ENCODE assay signal across 13 cellular contexts in the genomic region with DNA sequence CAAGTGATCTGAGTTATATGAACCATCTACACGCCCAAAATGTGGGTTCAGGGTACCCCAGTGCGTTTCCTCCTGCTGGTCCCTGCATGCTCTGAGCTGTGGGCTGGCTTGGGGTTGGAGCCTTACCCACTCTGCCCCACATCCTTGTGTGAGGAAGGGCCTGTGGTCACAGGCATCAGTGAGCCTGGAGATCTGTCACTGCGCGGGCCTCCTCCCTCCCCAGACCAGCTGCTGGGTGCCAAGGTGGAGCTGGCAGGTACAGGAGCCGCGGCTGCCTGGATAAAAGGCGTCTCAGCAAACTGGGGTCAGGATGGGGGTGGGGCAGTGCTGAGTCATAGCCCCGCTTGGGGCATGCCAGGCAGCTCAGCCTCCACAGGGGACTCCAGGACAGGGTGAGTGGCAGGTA. TPM values are rescaled to one million over a fixed set of nuclear protein-coding genes. Genes with fewer than 3 reads are reported as not detected.
A peak's percentile ranks its signal among the peaks of the same experiment; 100 is the strongest.
DNase-seq lines count a peak whose midpoint lies in the region; FAIRE-seq and TF ChIP-seq lines count a peak whose summit lies in the region.
"Had no signal": no experiment of that assay in that cellular context is flagged by ENCODE, and none has a peak within 500 bp of the region (broad histone marks: within the 10 kb centered on the region; RNA-seq: fewer than 3 reads in every experiment).

No MANE protein-coding gene starts in this region.

- H3K4ac ChIP-seq in H1 (replicated peaks; ENCODE audit: insufficient read length, low read depth, low read length): no peak overlapping the region

- intact Hi-C loops in esophagus squamous epithelium (cut with DNase I): no loop called here

- no peak overlapping the region for H3K23ac ChIP-seq in H1 (ENCODE audit: insufficient read length)

- DNase-seq in stimulated activated CD4-positive, alpha-beta T cell treated with anti-CD3 and anti-CD28 coated beads, Interleukin-15, amount 100 ng/mL, for 24 hours: peak; percentile 32
- DNase-seq in stimulated activated CD4-positive, alpha-beta T cell treated with anti-CD3 and anti-CD28 coated beads, Interleukin-1b, Interleukin-23, amount 100 ng/mL, for 48 hours: no peak
- peak; percentile 33 for DNase-seq in UCSD-AML1 (lab: John Stamatoyannopoulos, UW; ENCODE audit: unreplicated experiment)
- DNase-seq in H1 (ENCODE audit: low read depth in 1 of 2, low spot score in 2 of 2): peak in 1 of 2 experiments; percentile 66
- no peak for DNase-seq in activated CD4-positive, CD25-positive, alpha-beta regulatory T cell treated with anti-CD3 and anti-CD28 coated beads, Interleukin-2, amount 50 U/mL, for 72 hours
- no peak for DNase-seq in HT-29 (ENCODE audit: low spot score)
- DNase-seq in NCI-H1048 (lab: John Stamatoyannopoulos, UW): no peak
- DNase-seq in esophagus squamous epithelium (lab: John Stamatoyannopoulos, UW): no peak
- DNase-seq: left cardiac atrium, MM.1S, SHP77 treated with DMSO at 0.1 percent for 48 hours, uterus had no signal

- H3K9me3 ChIP-seq in H1 (ENCODE audit: insufficient read depth in 2 of 2, low read depth in 1 of 2, low read length in 1 of 2) (no peaks in the 10 kb centered on the region), esophagus squamous epithelium (no peaks in the 10 kb centered on the region)
- H3K9me3 ChIP-seq: uterus had no signal

- FAIRE-seq in H1 (lab: Jason Lieb, UNC): no peak
- FAIRE-seq: GM19239 had no signal

- H2BK20ac ChIP-seq in H1 (ENCODE audit: low read length): peak overlapping the region; percentile 69; the same call in 1 of the 2 replicates

- H3K36me3 ChIP-seq in H1 (ENCODE audit: control insufficient read depth in 2 of 4, insufficient read depth in 4 of 4, low read length in 3 of 4) (peaks cover 0 to 3% (median 0%) of the 10 kb centered on the region in 4 experiments; a peak in 1 of 8 replicates), esophagus squamous epithelium (no peaks in the 10 kb centered on the region)
- H3K36me3 ChIP-seq: uterus had no signal

- H3K4me3 ChIP-seq in H1 (ENCODE audit: extremely low read depth in 1 of 4, insufficient read depth in 2 of 4, low read depth in 3 of 4, low read length in 4 of 4): no peak overlapping the region
- H3K4me3 ChIP-seq in esophagus squamous epithelium: no peak overlapping the region
- H3K4me3 ChIP-seq: uterus had no signal

- 75% methylated on average over 7 of the region's 8 CpGs; no CpG with 5 or more reads in 1 of the 2 experiments for WGBS in H1 (ENCODE audit: extremely low coverage in 1 of 2, insufficient coverage in 1 of 2, insufficient read length in 1 of 2, insufficient replicate concordance in 2 of 2, low coverage in 1 of 2, low lambda C conversion rate in 2 of 2, missing lambda C conversion rate in 1 of 2), 2 experiments
- 80% methylated on average over 1 of the region's 8 CpGs; no CpG with 5 or more reads in 1 of the 2 donors for WGBS in esophagus squamous epithelium, 2 donors

- H3K79me2 ChIP-seq in H1 (ENCODE audit: control insufficient read depth in 1 of 2, insufficient read depth in 2 of 2, low read length in 2 of 2): no peaks in the 10 kb centered on the region

- H2AFZ ChIP-seq in H1 (ENCODE audit: low read length): no peak overlapping the region

- H3K4me2 ChIP-seq in H1 (ENCODE audit: insufficient read depth in 1 of 2, low read depth in 2 of 2, low read length in 2 of 2): peak overlapping the region; percentile 3 to 20; a peak in 1 of 4 replicates

- no peaks in the 10 kb centered on the region; the same call in 1 of the 2 replicates for H3K79me1 ChIP-seq in H1 (ENCODE audit: low read depth, low read length)

- no peak overlapping the region for H3K27ac ChIP-seq in H1 (ENCODE audit: low read depth, low read length)
- no peak overlapping the region for H3K27ac ChIP-seq in esophagus squamous epithelium
- H3K27ac ChIP-seq: uterus had no signal

- peak overlapping the region; percentile 91; the same call in 1 of the 2 replicates for H2BK12ac ChIP-seq in H1 (ENCODE audit: low read depth, low read length)

- no peak overlapping the region for H3K9ac ChIP-seq in H1 (replicated peaks in 1 of 4; ENCODE audit: extremely low read depth in 1 of 4, low read depth in 3 of 4, low read length in 3 of 4)

- H3K23me2 ChIP-seq in H1 (ENCODE audit: low read depth, low read length): peaks cover 4% of the 10 kb centered on the region

- H3K56ac ChIP-seq in H1 (replicated peaks; ENCODE audit: insufficient read length, low read depth, low read length): no peak overlapping the region

- H2BK5ac ChIP-seq in H1 (ENCODE audit: low read depth, low read length): peak overlapping the region; percentile 72; the same call in 1 of the 2 replicates

- TF ChIP-seq CTCF in H1 (IDR thresholded peaks at IDR 0.05; ENCODE audit: control extremely low read depth in 1 of 3, insufficient read depth in 1 of 3, low read depth in 1 of 3, low read length in 3 of 3): no peak
- TF ChIP-seq CTCF in esophagus squamous epithelium (IDR thresholded peaks at IDR 0.05): no peak

- peak overlapping the region; percentile 92 for H2BK15ac ChIP-seq in H1 (ENCODE audit: low read length)

- H4K91ac ChIP-seq in H1 (replicated peaks; ENCODE audit: insufficient read length, low read length): peak overlapping the region; percentile 5

- H3K14ac ChIP-seq in H1 (ENCODE audit: insufficient read length): no peak overlapping the region

- H4K20me1 ChIP-seq in H1 (replicated peaks in 1 of 2; ENCODE audit: control insufficient read depth in 1 of 2, insufficient read depth in 2 of 2, low read length in 2 of 2): peaks cover 7 to 21% of the 10 kb centered on the region in 2 experiments

- no peak overlapping the region for H2BK120ac ChIP-seq in H1 (replicated peaks; ENCODE audit: low read depth, low read length)

- no peak for TF ChIP-seq EP300 in H1 (IDR thresholded peaks at IDR 0.05; ENCODE audit: borderline replicate concordance in 1 of 2, low read depth in 2 of 2, low read length in 2 of 2)

- CTCF ChIA-PET in H1 (lab: Charles Lee; ENCODE audit: partially characterized antibody): interaction anchor here (0.6 to 1.8 kb wide), 6 partner anchors 10 to 395 kb away, joined by 3 to 5 read pairs (median 4); no protein-coding TSS in a partner anchor

- H3K4me1 ChIP-seq in H1 (replicated peaks in 1 of 4; ENCODE audit: control insufficient read depth in 3 of 4, insufficient read depth in 4 of 4, low read length in 3 of 4) (peaks cover 2 to 11% (median 7%) of the 10 kb centered on the region in 4 experiments), esophagus squamous epithelium (peaks cover 0 to 13% (median 3%) of the 10 kb centered on the region in 3 donors)
- H3K4me1 ChIP-seq: uterus had no signal

- H4K5ac ChIP-seq in H1 (ENCODE audit: insufficient read length, low read depth, low read length): peak overlapping the region; percentile 29

- POLR2A ChIA-PET in H1 (lab: Charles Lee; ENCODE audit: partially characterized antibody): interaction anchor here (0.7 to 1.3 kb wide), 3 partner anchors 10 to 78 kb away, joined by 3 read pairs; no protein-coding TSS in a partner anchor

- no peaks in the 10 kb centered on the region; a peak in 3 of 7 replicates for H3K27me3 ChIP-seq in H1 (replicated peaks in 1 of 4; ENCODE audit: control insufficient read depth in 3 of 4, extremely low read depth in 1 of 4, insufficient read depth in 3 of 4, low read length in 3 of 4)
- H3K27me3 ChIP-seq in esophagus squamous epithelium: no peaks in the 10 kb centered on the region
- H3K27me3 ChIP-seq: uterus had no signal

- 0 out of 2 replicates have a peak overlapping the region, but pooled peaks have one; percentile 36 for H4K8ac ChIP-seq in H1 (ENCODE audit: extremely low read depth, insufficient read depth, low read length)

- H3K18ac ChIP-seq in H1 (ENCODE audit: extremely low read depth, low read length): peak overlapping the region; percentile 89; the same call in 1 of the 2 replicates

- TF ChIP-seq POLR2A in H1 (IDR thresholded peaks at IDR 0.05; ENCODE audit: control extremely low read depth in 1 of 2, low read depth in 2 of 2, low read length in 2 of 2) (no peak), esophagus squamous epithelium (IDR thresholded peaks at IDR 0.05) (no peak)

- no peak for TF ChIP-seq RAD21 in H1 (IDR thresholded peaks at IDR 0.05 in 1 of 2, conservative IDR thresholded peaks at IDR 0.05 in 1 of 2; ENCODE audit: low read depth in 2 of 2, low read length in 2 of 2)

- H2AK5ac ChIP-seq in H1 (ENCODE audit: low read depth, low read length): 0 out of 2 replicates have a peak overlapping the region, but pooled peaks have one; percentile 92

RNA-seq across cellular contexts. Expression of a gene that starts 17.9 kb away (rescaled TPM):
- total RNA-seq in H1 (2021; fragmentation: NEBNext Ultra II Directional; extraction: Animal tissue kit (Norgen Biotek cat#: 25700)): 9.6 and 9.7 TPM in 2 replicates
- 6.6 and 6.9 TPM in 2 replicates for polyA plus RNA-seq in H1 (2011; rRNA removed)
- 7.7 TPM for polyA plus RNA-seq in H1 (2011; cell fraction: cytosol; rRNA removed)
- polyA plus RNA-seq in H1 (2011; cell fraction: nucleus; rRNA removed): 7.4 TPM
- polyA plus RNA-seq in H1 (2012, experiment 1 of 2): 5.7 to 7.8 TPM (median 6.8 TPM) in 4 replicates
- polyA plus RNA-seq in H1 (2012, experiment 2 of 2): 4.4 TPM
- 5.3 TPM for polyA plus RNA-seq in H1 (2013, experiment 1 of 2)
- 5.5 TPM for polyA plus RNA-seq in H1 (2013, experiment 2 of 2)
- polyA minus RNA-seq in H1 (2011; rRNA and poly(A)+ RNA removed): 6.4 and 7.5 TPM in 2 replicates
- polyA minus RNA-seq in H1 (2011; cell fraction: cytosol; rRNA and poly(A)+ RNA removed): 5.6 TPM
- polyA minus RNA-seq in H1 (2011; cell fraction: nucleus; rRNA and poly(A)+ RNA removed): 4.3 TPM
- total RNA-seq in HT-29 (2014; rRNA removed; shearing (Covaris generic)): 3.1 and 6.0 TPM in 2 replicates
- 1 to 10 TPM in 3 of 4 donors, under 1 TPM in 1; 0.64 to 9.9 (median 2.6) TPM for total RNA-seq in esophagus squamous epithelium

RNA-seq across cellular contexts. Expression of a gene that starts 53.6 kb away (rescaled TPM):
- total RNA-seq in H1 (2021; fragmentation: NEBNext Ultra II Directional; extraction: Animal tissue kit (Norgen Biotek cat#: 25700)): 0.84 TPM in 1 of 2 replicates, not detected in the other
- polyA plus RNA-seq in H1 (2011; rRNA removed): 0.28 and 0.30 TPM in 2 replicates
- 0.28 TPM for polyA plus RNA-seq in H1 (2011; cell fraction: cytosol; rRNA removed)
- polyA plus RNA-seq in H1 (2011; cell fraction: nucleus; rRNA removed): 0.33 TPM
- 0.24 to 0.43 TPM (median 0.28 TPM) in 3 of 4 replicates, not detected in the other for polyA plus RNA-seq in H1 (2012, experiment 1 of 2)
- polyA plus RNA-seq in H1 (2012, experiment 2 of 2): 0.22 TPM
- polyA plus RNA-seq in H1 (2013, experiment 1 of 2): 0.10 TPM
- 0.13 TPM for polyA plus RNA-seq in H1 (2013, experiment 2 of 2)
- polyA minus RNA-seq in H1 (2011; rRNA and poly(A)+ RNA removed): 0.13 and 0.39 TPM in 2 replicates
- not detected for polyA minus RNA-seq in H1 (2011; cell fraction: cytosol; rRNA and poly(A)+ RNA removed)
- not detected for polyA minus RNA-seq in H1 (2011; cell fraction: nucleus; rRNA and poly(A)+ RNA removed)
- total RNA-seq in HT-29 (2014; rRNA removed; shearing (Covaris generic)): 0.55 TPM in 1 of 2 replicates, not detected in the other
- not detected for total RNA-seq in esophagus squamous epithelium
- total RNA-seq: left cardiac atrium had no signal

RNA-seq across cellular contexts. Expression of a gene that starts 57.1 kb away (rescaled TPM):
- total RNA-seq in H1 (2021; fragmentation: NEBNext Ultra II Directional; extraction: Animal tissue kit (Norgen Biotek cat#: 25700)): 1.0 and 1.1 TPM in 2 replicates
- 1.4 and 1.5 TPM in 2 replicates for polyA plus RNA-seq in H1 (2011; rRNA removed)
- polyA plus RNA-seq in H1 (2011; cell fraction: cytosol; rRNA removed): 0.75 TPM
- 0.86 TPM for polyA plus RNA-seq in H1 (2011; cell fraction: nucleus; rRNA removed)
- 0.84 to 1.0 TPM (median 0.98 TPM) in 4 replicates for polyA plus RNA-seq in H1 (2012, experiment 1 of 2)
- 0.87 TPM for polyA plus RNA-seq in H1 (2012, experiment 2 of 2)
- polyA plus RNA-seq in H1 (2013, experiment 1 of 2): 0.79 TPM
- 0.79 TPM for polyA plus RNA-seq in H1 (2013, experiment 2 of 2)
- 1.0 and 1.5 TPM in 2 replicates for polyA minus RNA-seq in H1 (2011; rRNA and poly(A)+ RNA removed)
- polyA minus RNA-seq in H1 (2011; cell fraction: cytosol; rRNA and poly(A)+ RNA removed): 0.44 TPM
- 0.70 TPM for polyA minus RNA-seq in H1 (2011; cell fraction: nucleus; rRNA and poly(A)+ RNA removed)
- total RNA-seq in HT-29 (2014; rRNA removed; shearing (Covaris generic)): 0.26 and 1.5 TPM in 2 replicates
- total RNA-seq in esophagus squamous epithelium: 1 to 10 TPM; 1.4 to 3.9 (median 2.3) TPM

Comparison
In these comparisons a context has a peak if more than half of its experiments do, and no peak if none do; other contexts are left out.
1. DNase-seq: peak in stimulated activated CD4-positive, alpha-beta T cell treated with anti-CD3 and anti-CD28 coated beads, Interleukin-15, amount 100 ng/mL, for 24 hours (single experiment) and UCSD-AML1 (single experiment); none in stimulated activated CD4-positive, alpha-beta T cell treated with anti-CD3 and anti-CD28 coated beads, Interleukin-1b, Interleukin-23, amount 100 ng/mL, for 48 hours (single experiment), activated CD4-positive, CD25-positive, alpha-beta regulatory T cell treated with anti-CD3 and anti-CD28 coated beads, Interleukin-2, amount 50 U/mL, for 72 hours (single experiment), HT-29 (single experiment), NCI-H1048 (single experiment) and esophagus squamous epithelium (single experiment).